ENCODE assay signal across 8 cellular contexts in genomic region chr18:54357082-54357659, GRCh38. TPM values are rescaled to one million over a fixed set of nuclear protein-coding genes. Genes with fewer than 3 reads are reported as not detected.
A peak's percentile ranks its signal among the peaks of the same experiment; 100 is the strongest.
DNase-seq lines count a peak whose midpoint lies in the region; ATAC-seq and TF ChIP-seq lines count a peak whose summit lies in the region.

No MANE protein-coding gene starts in this region.

- no peak for TF ChIP-seq CTCF in CD8-positive, alpha-beta T cell (IDR thresholded peaks at IDR 0.05)

- H3K4me1 Mint-ChIP-seq in CD8-positive, alpha-beta T cell (ENCODE audit: low read depth) = peaks cover 18% of the 10 kb centered on the region
- peaks cover 16% of the 10 kb centered on the region for H3K4me1 Mint-ChIP-seq in activated naive CD8-positive, alpha-beta T cell treated with anti-CD3 and anti-CD28 coated beads for 36 hours
- H3K4me1 Mint-ChIP-seq in stimulated activated naive B cell treated with anti-CD40 and anti-IgM and Interleukin-4, amounts not matched to agents 10 μg/mL and 1 μg/mL and 100 μg/mL, for 72 hours = peaks cover 9 to 22% of the 10 kb centered on the region in 2 donors

- H3K27ac ChIP-seq in CD8-positive, alpha-beta T cell (ENCODE audit: low read depth, low read length) = peak overlapping the region; percentile 57
- H3K27ac ChIP-seq in HUES6 (ENCODE audit: low read depth, low read length) = peak overlapping the region; percentile 50; the same call in 1 of the 2 replicates

- peaks cover 2% of the 10 kb centered on the region for H3K27me3 Mint-ChIP-seq in CD8-positive, alpha-beta T cell (ENCODE audit: low read depth)
- H3K27me3 Mint-ChIP-seq in activated naive CD8-positive, alpha-beta T cell treated with anti-CD3 and anti-CD28 coated beads for 36 hours = peaks cover 16% of the 10 kb centered on the region
- H3K27me3 Mint-ChIP-seq in stimulated activated naive B cell treated with anti-CD40 and anti-IgM and Interleukin-4, amounts not matched to agents 10 μg/mL and 1 μg/mL and 100 μg/mL, for 72 hours = peaks cover 6 to 9% of the 10 kb centered on the region in 2 donors

- no peaks in the 10 kb centered on the region for H3K9me3 ChIP-seq in CD8-positive, alpha-beta T cell (ENCODE audit: low read length)
- no peaks in the 10 kb centered on the region for H3K9me3 ChIP-seq in HUES6 (ENCODE audit: control insufficient read depth, insufficient read depth, low read depth, low read length)
- H3K9me3 ChIP-seq in iPS-15b (ENCODE audit: control insufficient read depth, insufficient read depth, low read length) = no peaks in the 10 kb centered on the region

- no peaks in the 10 kb centered on the region for H3K36me3 ChIP-seq in CD8-positive, alpha-beta T cell (ENCODE audit: insufficient read depth, low read length)
- H3K36me3 ChIP-seq in HUES6 (ENCODE audit: control insufficient read depth, insufficient read depth, low read length) (peaks cover 18% of the 10 kb centered on the region), iPS-15b (ENCODE audit: control insufficient read depth, insufficient read depth, low read length) (peaks cover 4% of the 10 kb centered on the region)

- peak; percentile 18 for ATAC-seq in CD8-positive, alpha-beta T cell
- peak; percentile 50 for ATAC-seq in GM19455 (IDR thresholded peaks at IDR 0.05; ENCODE audit: unreplicated experiment)
- ATAC-seq in stimulated activated naive B cell treated with anti-CD40 and anti-IgM and Interleukin-4, amounts not matched to agents 10 μg/mL and 1 μg/mL and 100 μg/mL, for 72 hours (replicated peaks) = peak; percentile 61 to 63

- no peaks in the 10 kb centered on the region for H3K27me3 ChIP-seq in CD8-positive, alpha-beta T cell (ENCODE audit: insufficient read depth, low read length)
- H3K27me3 ChIP-seq in HUES6 (ENCODE audit: control insufficient read depth, insufficient read depth, low read length) = no peaks in the 10 kb centered on the region
- H3K27me3 ChIP-seq in iPS-15b (ENCODE audit: control insufficient read depth, insufficient read depth, low read length) = no peaks in the 10 kb centered on the region

- H3K36me3 Mint-ChIP-seq in CD8-positive, alpha-beta T cell = peaks cover 15% of the 10 kb centered on the region
- peaks cover 7% of the 10 kb centered on the region for H3K36me3 Mint-ChIP-seq in activated naive CD8-positive, alpha-beta T cell treated with anti-CD3 and anti-CD28 coated beads for 36 hours
- H3K36me3 Mint-ChIP-seq in stimulated activated naive B cell treated with anti-CD40 and anti-IgM and Interleukin-4, amounts not matched to agents 10 μg/mL and 1 μg/mL and 100 μg/mL, for 72 hours = peaks cover 3 to 7% of the 10 kb centered on the region in 2 donors

- H3K4me3 ChIP-seq in CD8-positive, alpha-beta T cell (ENCODE audit: low read depth, low read length) = peak overlapping the region; percentile 79
- H3K4me3 ChIP-seq in HUES6 (ENCODE audit: low read depth, low read length) (peak overlapping the region; percentile 99), iPS-15b (ENCODE audit: low read depth, low read length) (peak overlapping the region; percentile 90)

- peaks cover 11% of the 10 kb centered on the region for H3K4me1 ChIP-seq in CD8-positive, alpha-beta T cell (ENCODE audit: insufficient read depth, low read length)
- H3K4me1 ChIP-seq in HUES6 (ENCODE audit: control insufficient read depth, insufficient read depth, low read length) = peaks cover 12% of the 10 kb centered on the region
- no peaks in the 10 kb centered on the region for H3K4me1 ChIP-seq in iPS-15b (ENCODE audit: control insufficient read depth, insufficient read depth, low read length)

- H3K27ac Mint-ChIP-seq in CD8-positive, alpha-beta T cell = peak overlapping the region; percentile 94
- peak overlapping the region; percentile 92 for H3K27ac Mint-ChIP-seq in activated naive CD8-positive, alpha-beta T cell treated with anti-CD3 and anti-CD28 coated beads for 36 hours
- peak overlapping the region; percentile 92 for H3K27ac Mint-ChIP-seq in stimulated activated naive B cell treated with anti-CD40 and anti-IgM and Interleukin-4, amounts not matched to agents 10 μg/mL and 1 μg/mL and 100 μg/mL, for 72 hours

- no peaks in the 10 kb centered on the region for H3K9me3 Mint-ChIP-seq in CD8-positive, alpha-beta T cell
- no peaks in the 10 kb centered on the region for H3K9me3 Mint-ChIP-seq in activated naive CD8-positive, alpha-beta T cell treated with anti-CD3 and anti-CD28 coated beads for 36 hours
- peaks cover 0 to 2% of the 10 kb centered on the region in 2 donors for H3K9me3 Mint-ChIP-seq in stimulated activated naive B cell treated with anti-CD40 and anti-IgM and Interleukin-4, amounts not matched to agents 10 μg/mL and 1 μg/mL and 100 μg/mL, for 72 hours

- intact Hi-C loops in CD8-positive, alpha-beta T cell (cut with DNase I, micrococcal nuclease) = loop anchor here (1.0 kb wide), 3 partner anchors 35 to 133 kb away; partner anchors contain the start of genes MBD2 (in 2 of the 2) and POLI (in 2 of the 2)

- no peak for DNase-seq in CD8-positive, alpha-beta T cell
- DNase-seq in activated naive CD8-positive, alpha-beta T cell treated with anti-CD3 and anti-CD28 coated beads for 36 hours = no peak
- no peak for DNase-seq in stimulated activated naive B cell treated with anti-CD40 and anti-IgM and Interleukin-4, amounts not matched to agents 10 μg/mL and 1 μg/mL and 100 μg/mL, for 72 hours
- no peak for DNase-seq in NOMO-1 treated with DMSO at 0.1 percent for 48 hours (lab: John Stamatoyannopoulos, UW; ENCODE audit: unreplicated experiment)
- no peak for DNase-seq in retina

- H3K9ac ChIP-seq in HUES6 (ENCODE audit: low read length) (peak overlapping the region; percentile 83), iPS-15b (ENCODE audit: low read depth, low read length) (peak overlapping the region; percentile 71)

- CTCF ChIA-PET in CD8-positive, alpha-beta T cell (lab: Charles Lee) = interaction anchor here (1.1 to 3.7 kb wide), 5 partner anchors 14 to 134 kb away, joined by 3 to 12 read pairs (median 6); partner anchors contain the start of gene MBD2

- POLR2A ChIA-PET in CD8-positive, alpha-beta T cell (lab: Charles Lee) = interaction anchor here (0.9 to 1.5 kb wide), 8 partner anchors 10 to 139 kb away, joined by 3 to 4 read pairs (median 3); partner anchors contain the start of genes MBD2 and POLI

- peak overlapping the region; percentile 100 for H3K4me3 Mint-ChIP-seq in CD8-positive, alpha-beta T cell
- peak overlapping the region; percentile 100 for H3K4me3 Mint-ChIP-seq in activated naive CD8-positive, alpha-beta T cell treated with anti-CD3 and anti-CD28 coated beads for 36 hours
- H3K4me3 Mint-ChIP-seq in stimulated activated naive B cell treated with anti-CD40 and anti-IgM and Interleukin-4, amounts not matched to agents 10 μg/mL and 1 μg/mL and 100 μg/mL, for 72 hours = peak overlapping the region; percentile 92 to 100

RNA-seq across cellular contexts. Expression of gene STARD6, which starts 0.5 kb away (rescaled TPM):
- not detected for total RNA-seq in CD8-positive, alpha-beta T cell
- total RNA-seq in activated naive CD8-positive, alpha-beta T cell treated with anti-CD3 and anti-CD28 coated beads for 36 hours = not detected

RNA-seq across cellular contexts. Expression of gene C18orf54, which starts 0.5 kb away (rescaled TPM):
- under 1 TPM; 0.33 to 0.42 TPM for total RNA-seq in CD8-positive, alpha-beta T cell
- total RNA-seq in activated naive CD8-positive, alpha-beta T cell treated with anti-CD3 and anti-CD28 coated beads for 36 hours = 1 to 10 TPM; 5.7 to 6.5 TPM

Comparison
In these comparisons a context has a peak if more than half of its experiments do, and no peak if none do; other contexts are left out.
1. RNA of gene C18orf54, which starts 0.5 kb away (total RNA-seq): 5.7 to 6.5 TPM in activated naive CD8-positive, alpha-beta T cell treated with anti-CD3 and anti-CD28 coated beads for 36 hours; 0.33 to 0.42 TPM in CD8-positive, alpha-beta T cell; every median in the first group is over 4 times any median in the second.
2. Peak in every context shown above with its lines, with median percentiles within 50 percentile points of each other: ATAC-seq, H3K4me3 ChIP-seq, H3K27ac Mint-ChIP-seq and H3K4me3 Mint-ChIP-seq.